15 cellular contexts compared by ENCODE assay signal in genomic region chr1:244414543-244414942, GRCh38. TPM values are rescaled to one million over a fixed set of nuclear protein-coding genes. Genes with fewer than 3 reads are reported as not detected.
DNase-seq lines count a peak whose midpoint lies in the region; FAIRE-seq and TF ChIP-seq lines count a peak whose summit lies in the region.
"Had no signal": no experiment of that assay in that cellular context is flagged by ENCODE, and none has a peak within 500 bp of the region (broad histone marks: within the 10 kb centered on the region; RNA-seq: fewer than 3 reads in every experiment).

No MANE protein-coding gene starts in this region.

- no peak for TF ChIP-seq CTCF in nephron progenitor cell (IDR thresholded peaks at IDR 0.05)

- peak overlapping the region; percentile 21 for H3K27ac Mint-ChIP-seq in nephron progenitor cell
- no peak overlapping the region for H3K27ac Mint-ChIP-seq in activated CD4-positive, alpha-beta T cell treated with anti-CD3 and anti-CD28 coated beads, Interleukin-2, amount 10 ng/mL, durations not matched to agents 7 days and 5 days

- no peak for FAIRE-seq in HTR-8/SVneo (lab: Jason Lieb, UNC)
- FAIRE-seq: GM12891, small intestine had no signal

- peaks cover 80% of the 10 kb centered on the region for H3K36me3 Mint-ChIP-seq in nephron progenitor cell (ENCODE audit: low read depth)
- peaks cover 81% of the 10 kb centered on the region for H3K36me3 Mint-ChIP-seq in activated CD4-positive, alpha-beta T cell treated with anti-CD3 and anti-CD28 coated beads, Interleukin-2, amount 10 ng/mL, durations not matched to agents 7 days and 5 days (ENCODE audit: low read depth)

- POLR2A ChIA-PET in activated CD4-positive, alpha-beta T cell treated with anti-CD3 and anti-CD28 coated beads, Interleukin-2, amount 10 ng/mL, durations not matched to agents 7 days and 5 days (lab: Charles Lee): no interaction called here

- no peak overlapping the region for H3K27ac ChIP-seq in epithelial cell of prostate

- H3K27me3 Mint-ChIP-seq in nephron progenitor cell (ENCODE audit: low read depth, poor library complexity): no peaks in the 10 kb centered on the region
- no peaks in the 10 kb centered on the region for H3K27me3 Mint-ChIP-seq in activated CD4-positive, alpha-beta T cell treated with anti-CD3 and anti-CD28 coated beads, Interleukin-2, amount 10 ng/mL, durations not matched to agents 7 days and 5 days

- CTCF ChIA-PET in activated CD4-positive, alpha-beta T cell treated with anti-CD3 and anti-CD28 coated beads, Interleukin-2, amount 10 ng/mL, durations not matched to agents 7 days and 5 days (lab: Charles Lee): interaction anchor here (0.6 to 1.7 kb wide), 3 partner anchors 13 to 1372 kb away, joined by 4 to 8 read pairs (median 5); no protein-coding TSS in a partner anchor

- DNase-seq in ELF-1 (ENCODE audit: low read depth, low spot score): peak; percentile 16
- DNase-seq in RPMI7951 (ENCODE audit: low read depth): peak; percentile 29
- DNase-seq in epithelial cell of prostate (ENCODE audit: low read depth, low spot score): peak; percentile 14
- no peak for DNase-seq in nephron progenitor cell
- DNase-seq in HTR-8/SVneo (ENCODE audit: insufficient read length, low spot score): no peak
- no peak for DNase-seq in NK-92 treated with Interleukin-12 subunit alpha and Interleukin-12 subunit beta, amount 100 ng/mL, for 24 hours (lab: John Stamatoyannopoulos, UW)
- DNase-seq in activated effector memory CD4-positive, alpha-beta T cell treated with Interleukin-2 at 50 U/mL for 16 hours: no peak
- no peak for DNase-seq in activated CD4-positive, alpha-beta T cell treated with anti-CD3 and anti-CD28 coated beads, Interleukin-2, amount 10 ng/mL, durations not matched to agents 7 days and 5 days
- DNase-seq: activated CD4-positive, CD25-positive, alpha-beta regulatory T cell; Calu3; cortex of kidney; NCI-H526; SHP77 treated with DMSO at 0.1 percent for 48 hours; small intestine had no signal

- H3K9me3 Mint-ChIP-seq in nephron progenitor cell: no peaks in the 10 kb centered on the region
- H3K9me3 Mint-ChIP-seq in activated CD4-positive, alpha-beta T cell treated with anti-CD3 and anti-CD28 coated beads, Interleukin-2, amount 10 ng/mL, durations not matched to agents 7 days and 5 days: no peaks in the 10 kb centered on the region

- no peak overlapping the region for H3K4me3 Mint-ChIP-seq in nephron progenitor cell
- H3K4me3 Mint-ChIP-seq in activated CD4-positive, alpha-beta T cell treated with anti-CD3 and anti-CD28 coated beads, Interleukin-2, amount 10 ng/mL, durations not matched to agents 7 days and 5 days: no peak overlapping the region

- H3K4me1 Mint-ChIP-seq in nephron progenitor cell: no peaks in the 10 kb centered on the region
- peaks cover 6% of the 10 kb centered on the region for H3K4me1 Mint-ChIP-seq in activated CD4-positive, alpha-beta T cell treated with anti-CD3 and anti-CD28 coated beads, Interleukin-2, amount 10 ng/mL, durations not matched to agents 7 days and 5 days

RNA-seq across cellular contexts. Expression of gene ADSS2, which starts 37.2 kb away (rescaled TPM):
- total RNA-seq in RPMI7951 (2014; rRNA removed; shearing (Covaris generic)): 40.3 and 40.6 TPM in 2 replicates
- total RNA-seq in activated CD4-positive, alpha-beta T cell treated with anti-CD3 and anti-CD28 coated beads, Interleukin-2, amount 10 ng/mL, durations not matched to agents 7 days and 5 days: 10 to 100 TPM; 51.7 to 54.0 TPM

RNA-seq across cellular contexts. Expression of gene CATSPERE, which starts 46.5 kb away (rescaled TPM):
- total RNA-seq in RPMI7951 (2014; rRNA removed; shearing (Covaris generic)): under 0.01 and 0.29 TPM in 2 replicates
- total RNA-seq in activated CD4-positive, alpha-beta T cell treated with anti-CD3 and anti-CD28 coated beads, Interleukin-2, amount 10 ng/mL, durations not matched to agents 7 days and 5 days: under 1 TPM; 0.58 to 0.69 TPM

Comparison
In these comparisons a context has a peak if more than half of its experiments do, and no peak if none do; other contexts are left out.
1. DNase-seq: peak in ELF-1 (single experiment), RPMI7951 (single experiment) and epithelial cell of prostate (single experiment); none in nephron progenitor cell (single experiment), HTR-8/SVneo (single experiment), NK-92 treated with Interleukin-12 subunit alpha and Interleukin-12 subunit beta, amount 100 ng/mL, for 24 hours (single experiment), activated effector memory CD4-positive, alpha-beta T cell treated with Interleukin-2 at 50 U/mL for 16 hours (single experiment) and activated CD4-positive, alpha-beta T cell treated with anti-CD3 and anti-CD28 coated beads, Interleukin-2, amount 10 ng/mL, durations not matched to agents 7 days and 5 days (single experiment).